25 cellular contexts compared by ENCODE assay signal in genomic region chr13:28889317-28889716, GRCh38.
"Had no signal": no experiment of that assay in that cellular context is flagged by ENCODE, and none has a peak within 500 bp of the region (broad histone marks: within the 10 kb centered on the region; RNA-seq: fewer than 3 reads in every experiment).

No MANE protein-coding gene starts in this region.

- H3K4me1 ChIP-seq: esophagus muscularis mucosa, foreskin keratinocyte, gastroesophageal sphincter, heart right ventricle, left lung, pancreas, right lobe of liver, suprapubic skin, transverse colon, upper lobe of right lung, uterus had no signal

- H3K36me3 ChIP-seq: esophagus muscularis mucosa, gastroesophageal sphincter, heart right ventricle, left lung, neutrophil, pancreas, right lobe of liver, suprapubic skin, transverse colon, upper lobe of right lung, uterus had no signal

- H3K27me3 ChIP-seq: esophagus muscularis mucosa, foreskin keratinocyte, gastroesophageal sphincter, left lung, neutrophil, right lobe of liver, suprapubic skin, transverse colon, upper lobe of right lung, uterus had no signal

- H3K4me3 ChIP-seq: dorsolateral prefrontal cortex, esophagus muscularis mucosa, gastroesophageal sphincter, heart right ventricle, left lung, mucosa of descending colon, pancreas, right lobe of liver, suprapubic skin, transverse colon, upper lobe of right lung, uterus had no signal

- DNase-seq: dorsolateral prefrontal cortex; effector CD4-positive, alpha-beta T cell; foreskin keratinocyte; heart right ventricle; hippocampal formation; left cardiac atrium; left lung; mesenchymal stem cell; mucosa of descending colon; naive B cell; pancreas; right lobe of liver; small intestine; stimulated activated CD4-positive, alpha-beta T cell treated with anti-CD3 and anti-CD28 coated beads, Interleukin-15, amount 100 ng/mL, for 24 hours; stimulated activated CD4-positive, alpha-beta T cell treated with anti-CD3 and anti-CD28 coated beads, Interleukin-2, amount 100 ng/mL, for 48 hours; stimulated activated naive B cell treated with anti-CD40 and anti-IgM and Interleukin-4, amounts not matched to agents 10 μg/mL and 1 μg/mL and 100 μg/mL, for 72 hours; stimulated activated naive CD8-positive, alpha-beta T cell treated with anti-CD3 and anti-CD28 coated beads, Interleukin-15, amount 100 ng/mL, for 72 hours; transverse colon; upper lobe of right lung; uterus had no signal

- H3K27ac ChIP-seq: dorsolateral prefrontal cortex, esophagus muscularis mucosa, foreskin keratinocyte, gastroesophageal sphincter, heart right ventricle, left lung, neutrophil, pancreas, right lobe of liver, suprapubic skin, transverse colon, upper lobe of right lung, uterus had no signal

- H3K9me3 ChIP-seq: esophagus muscularis mucosa, gastroesophageal sphincter, heart right ventricle, left lung, mucosa of descending colon, neutrophil, pancreas, right lobe of liver, suprapubic skin, transverse colon, upper lobe of right lung, uterus had no signal

- ATAC-seq: foreskin keratinocyte; gastroesophageal sphincter; heart right ventricle; left cardiac atrium; left lung; mucosa of descending colon; natural killer cell treated with Interleukin-12 subunit alpha and Interleukin-12 subunit beta and Interleukin-15 and Interleukin-18, amount 100 ng/mL, for 72 hours; pancreas; right lobe of liver; stimulated activated naive B cell treated with anti-CD40 and anti-IgM and Interleukin-4, amounts not matched to agents 10 μg/mL and 1 μg/mL and 100 μg/mL, for 72 hours; stimulated activated naive CD8-positive, alpha-beta T cell treated with anti-CD3 and anti-CD28 coated beads, Interleukin-15, amount 100 ng/mL, for 72 hours; upper lobe of right lung had no signal
